In the genomic region with DNA sequence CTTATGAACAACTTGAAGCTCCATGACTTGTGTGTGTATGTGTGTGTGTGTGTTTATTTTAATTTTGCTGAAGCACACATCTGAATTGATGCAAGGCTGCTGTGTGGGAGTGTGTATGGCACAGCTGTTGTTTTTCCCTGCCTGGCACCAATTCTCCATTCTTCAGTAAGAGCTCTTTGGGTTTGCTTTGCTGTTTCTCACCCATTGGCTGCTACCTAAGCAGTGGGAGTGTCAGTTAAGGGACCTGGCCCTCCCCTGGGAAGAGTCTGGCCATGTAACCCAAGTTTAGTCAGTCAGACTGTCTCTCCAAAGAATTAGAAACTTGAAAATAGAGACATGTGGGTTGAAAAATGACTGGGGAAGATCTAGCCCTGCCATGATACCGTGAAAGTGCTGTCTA, we compare ENCODE assay signal across 29 cellular contexts.
DNase-seq lines count a peak whose midpoint lies in the region; ATAC-seq lines count a peak whose summit lies in the region.
"Had no signal": no experiment of that assay in that cellular context is flagged by ENCODE, and none has a peak within 500 bp of the region (broad histone marks: within the 10 kb centered on the region; RNA-seq: fewer than 3 reads in every experiment).

No MANE protein-coding gene starts in this region.

- H3K27me3 Mint-ChIP-seq in stimulated activated naive B cell treated with anti-CD40 and anti-IgM and Interleukin-4, amounts not matched to agents 10 μg/mL and 1 μg/mL and 100 μg/mL, for 72 hours: no peaks in the 10 kb centered on the region
- H3K27me3 Mint-ChIP-seq: CD4-positive, alpha-beta memory T cell; T-helper 17 cell had no signal

- H3K4me3 Mint-ChIP-seq in stimulated activated naive B cell treated with anti-CD40 and anti-IgM and Interleukin-4, amounts not matched to agents 10 μg/mL and 1 μg/mL and 100 μg/mL, for 72 hours: no peak overlapping the region
- H3K4me3 Mint-ChIP-seq: CD4-positive, alpha-beta memory T cell; T-helper 17 cell had no signal

- peaks cover 3 to 5% of the 10 kb centered on the region in 2 donors for H3K9me3 Mint-ChIP-seq in stimulated activated naive B cell treated with anti-CD40 and anti-IgM and Interleukin-4, amounts not matched to agents 10 μg/mL and 1 μg/mL and 100 μg/mL, for 72 hours

- ATAC-seq in stimulated activated naive B cell treated with anti-CD40 and anti-IgM and Interleukin-4, amounts not matched to agents 10 μg/mL and 1 μg/mL and 100 μg/mL, for 72 hours (replicated peaks): no peak
- ATAC-seq in GM19455 (IDR thresholded peaks at IDR 0.05; ENCODE audit: unreplicated experiment): no peak
- ATAC-seq in GM19397 (IDR thresholded peaks at IDR 0.05; ENCODE audit: unreplicated experiment): no peak
- ATAC-seq: A549, GM12878, HepG2, PC-3, T-helper 17 cell had no signal

- no peaks in the 10 kb centered on the region for H3K4me1 Mint-ChIP-seq in stimulated activated naive B cell treated with anti-CD40 and anti-IgM and Interleukin-4, amounts not matched to agents 10 μg/mL and 1 μg/mL and 100 μg/mL, for 72 hours
- H3K4me1 Mint-ChIP-seq: CD4-positive, alpha-beta memory T cell; T-helper 17 cell had no signal

- no peaks in the 10 kb centered on the region for H3K36me3 Mint-ChIP-seq in stimulated activated naive B cell treated with anti-CD40 and anti-IgM and Interleukin-4, amounts not matched to agents 10 μg/mL and 1 μg/mL and 100 μg/mL, for 72 hours
- H3K36me3 Mint-ChIP-seq: CD4-positive, alpha-beta memory T cell had no signal

- DNase-seq in DMS 273 (lab: John Stamatoyannopoulos, UW; ENCODE audit: unreplicated experiment): peak; percentile 89
- peak; percentile 28 for DNase-seq in NCI-H1694 (lab: John Stamatoyannopoulos, UW)
- peak; percentile 41 to 67 for DNase-seq in NCI-H524 (lab: John Stamatoyannopoulos, UW)
- DNase-seq in left kidney (ENCODE audit: low read depth, low spot score): peak; percentile 2
- no peak for DNase-seq in stimulated activated naive B cell treated with anti-CD40 and anti-IgM and Interleukin-4, amounts not matched to agents 10 μg/mL and 1 μg/mL and 100 μg/mL, for 72 hours
- DNase-seq: AML-193; C1 segment of cervical spinal cord; CD4-positive, alpha-beta memory T cell; COR-L47; DMS79; EL; GDM1; H7; Kasumi-1; NCI-H1105 treated with DMSO at 0.1 percent for 48 hours; NCI-H146; NCI-H2029 treated with DMSO at 0.1 percent for 48 hours; NCI-H2227 treated with DMSO at 0.1 percent for 48 hours; NCI-H510A; NCI-H774; PC-3; SK-N-SH; SW 1271; T-helper 17 cell had no signal

- no peak overlapping the region for H3K27ac Mint-ChIP-seq in stimulated activated naive B cell treated with anti-CD40 and anti-IgM and Interleukin-4, amounts not matched to agents 10 μg/mL and 1 μg/mL and 100 μg/mL, for 72 hours
- H3K27ac Mint-ChIP-seq: CD4-positive, alpha-beta memory T cell; T-helper 17 cell had no signal
